17 cellular contexts compared by ENCODE assay signal in genomic region chrX:84873176-84873575, GRCh38.
"Had no signal": no experiment of that assay in that cellular context is flagged by ENCODE, and none has a peak within 500 bp of the region (broad histone marks: within the 10 kb centered on the region; RNA-seq: fewer than 3 reads in every experiment).

No MANE protein-coding gene starts in this region.

- H3K36me3 ChIP-seq: breast epithelium, lower lobe of right lung, ovary, WERI-Rb-1 had no signal

- H3K27ac ChIP-seq: breast epithelium, lower lobe of right lung, ovary, psoas muscle, WERI-Rb-1 had no signal

- DNase-seq: activated CD4-positive, alpha-beta T cell treated with anti-CD3 and anti-CD28 coated beads for 1 hour; activated CD8-positive, alpha-beta memory T cell treated with anti-CD3 and anti-CD28 coated beads for 24 hours; activated CD8-positive, alpha-beta memory T cell treated with anti-CD3 and anti-CD28 coated beads, Interleukin-2, amount 50 U/mL, for 48 hours; activated effector memory CD4-positive, alpha-beta T cell treated with Interleukin-2 at 50 U/mL for 16 hours; activated naive CD4-positive, alpha-beta T cell treated with anti-CD3 and anti-CD28 coated beads, Interleukin-2, amount 10 ng/mL, durations not matched to agents 7 days and 5 days; activated T-cell treated with anti-CD3 and anti-CD28 coated beads, Interleukin-2, amount 50 U/mL, for 48 hours; erythroblast; foreskin melanocyte; lower lobe of right lung; natural killer cell; ovary; psoas muscle; trophoblast cell; WERI-Rb-1 had no signal

- H3K4me3 ChIP-seq: breast epithelium, coronary artery, lower lobe of right lung, ovary, psoas muscle had no signal

- ATAC-seq: lower lobe of right lung, natural killer cell, psoas muscle, right cardiac atrium had no signal

- H3K4me1 ChIP-seq: breast epithelium, lower lobe of right lung, psoas muscle had no signal

- H3K27me3 ChIP-seq: breast epithelium, ovary had no signal

- H3K9me3 ChIP-seq: breast epithelium, lower lobe of right lung, ovary, psoas muscle had no signal
